Comparison of ENCODE assay signal across 8 cellular contexts in the genomic region with DNA sequence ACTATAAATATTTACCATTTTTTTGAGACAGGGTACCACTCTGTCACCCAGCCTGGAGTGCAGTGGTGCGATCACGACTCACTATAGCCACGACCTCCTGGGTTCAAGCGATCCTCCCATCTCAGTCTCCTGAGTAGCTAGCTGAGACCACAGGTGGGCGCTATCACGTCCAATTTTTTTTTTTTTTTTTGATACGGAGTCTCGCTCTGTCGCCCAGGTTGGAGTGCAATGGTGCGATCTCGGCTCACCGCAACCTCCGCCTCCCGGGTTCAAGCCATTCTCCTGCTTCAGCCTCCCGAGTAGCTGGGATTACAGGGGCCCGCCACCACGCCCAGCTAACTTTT. TPM values are rescaled to one million over a fixed set of nuclear protein-coding genes. Genes with fewer than 3 reads are reported as not detected.
A peak's percentile ranks its signal among the peaks of the same experiment; 100 is the strongest.
DNase-seq lines count a peak whose midpoint lies in the region; ATAC-seq, FAIRE-seq and TF ChIP-seq lines count a peak whose summit lies in the region.
"Not testable (repeated sequence)": the region's sequence is repeated elsewhere in the genome, so short reads cannot be mapped to it uniquely, and the experiment has no call there.

No MANE protein-coding gene starts in this region.

- ATAC-seq in activated T-helper 17 cell treated with anti-CD3 and anti-CD28 coated beads, Interleukin-2, amount 50 U/mL, for 72 hours (replicated peaks), result peak; percentile 17

- not testable (repeated sequence) for H3K27ac Mint-ChIP-seq in activated T-helper 17 cell treated with anti-CD3 and anti-CD28 coated beads, Interleukin-2, amount 50 U/mL, for 72 hours

- FAIRE-seq in GM19239 (lab: Jason Lieb, UNC), result peak; percentile 21

- not testable (repeated sequence) for H3K4me1 Mint-ChIP-seq in activated T-helper 17 cell treated with anti-CD3 and anti-CD28 coated beads, Interleukin-2, amount 50 U/mL, for 72 hours

- peaks cover 22% of the 10 kb centered on the region for H3K36me3 Mint-ChIP-seq in activated T-helper 17 cell treated with anti-CD3 and anti-CD28 coated beads, Interleukin-2, amount 50 U/mL, for 72 hours (ENCODE audit: low read depth)

- DNase-seq in AG10803 (ENCODE audit: low read depth) (peak; percentile 20), NCI-H146 (lab: John Stamatoyannopoulos, UW) (peak; percentile 57), SIG-M5 treated with dmso at 0.1 percent for 504 hours (lab: John Stamatoyannopoulos, UW; ENCODE audit: unreplicated experiment) (peak; percentile 23), lung microvascular endothelial cell (ENCODE audit: low read depth in 2 of 2) (peak; percentile 48 to 64)
- not testable (repeated sequence) for DNase-seq in GM19239 (ENCODE audit: insufficient read length, low spot score); epithelial cell of prostate (ENCODE audit: low read depth, low spot score)
- peak; percentile 29 to 53 (median 35) for DNase-seq in stimulated activated CD4-positive, alpha-beta T cell treated with anti-CD3 and anti-CD28 coated beads, Interleukin-12 subunit alpha, Interleukin-12 subunit beta, amount 100 ng/mL, for 48 hours (ENCODE audit: low read depth in 2 of 3, low spot score in 1 of 3)

- H3K4me3 ChIP-seq in AG10803 (ENCODE audit: low read length), result peak overlapping the region; percentile 75

- peak overlapping the region; percentile 89 for H3K27ac ChIP-seq in epithelial cell of prostate

- not testable (repeated sequence) for H3K9me3 Mint-ChIP-seq in activated T-helper 17 cell treated with anti-CD3 and anti-CD28 coated beads, Interleukin-2, amount 50 U/mL, for 72 hours

- peak; percentile 36 for TF ChIP-seq CTCF in AG10803 (conservative IDR thresholded peaks at IDR 0.05; ENCODE audit: low read length)

- H3K4me3 Mint-ChIP-seq in activated T-helper 17 cell treated with anti-CD3 and anti-CD28 coated beads, Interleukin-2, amount 50 U/mL, for 72 hours, result not testable (repeated sequence)

- H3K27me3 Mint-ChIP-seq in activated T-helper 17 cell treated with anti-CD3 and anti-CD28 coated beads, Interleukin-2, amount 50 U/mL, for 72 hours, result not testable (repeated sequence)

RNA-seq across cellular contexts. Expression of a gene that starts 0.8 kb away (rescaled TPM):
- total RNA-seq in activated T-helper 17 cell treated with anti-CD3 and anti-CD28 coated beads, Interleukin-2, amount 50 U/mL, for 72 hours, result 100 to 1,000 TPM in 1 of 2 donors, 10 to 100 TPM in 1; 97.3 to 169 TPM
- 57.3 and 59.9 TPM in 2 replicates for total RNA-seq in lung microvascular endothelial cell

RNA-seq across cellular contexts. Expression of a gene that starts 35.4 kb away (rescaled TPM):
- 10 to 100 TPM in 1 of 2 donors, 1 to 10 TPM in 1; 8.7 to 11.5 TPM for total RNA-seq in activated T-helper 17 cell treated with anti-CD3 and anti-CD28 coated beads, Interleukin-2, amount 50 U/mL, for 72 hours
- total RNA-seq in lung microvascular endothelial cell, result 6.8 and 13.3 TPM in 2 replicates

RNA-seq across cellular contexts. Expression of a gene that starts 59.9 kb away (rescaled TPM):
- 10 to 100 TPM; 58.2 to 65.8 TPM for total RNA-seq in activated T-helper 17 cell treated with anti-CD3 and anti-CD28 coated beads, Interleukin-2, amount 50 U/mL, for 72 hours
- 32.0 and 48.8 TPM in 2 replicates for total RNA-seq in lung microvascular endothelial cell
